2 cellular contexts compared by ENCODE assay signal in genomic region chr11:64856382-64857227, GRCh38.
A peak's percentile ranks its signal among the peaks of the same experiment; 100 is the strongest.
TF ChIP-seq lines count a peak whose summit lies in the region.

No MANE protein-coding gene starts in this region.

TF ChIP-seq in HepG2, 621 proteins besides CTCF, POLR2A, EP300 and RAD21 (continues in another document):
- TF ChIP-seq ZNF614 (CRISPR knock-in tag; IDR thresholded peaks at IDR 0.05; ENCODE audit: borderline replicate concordance) (peak; percentile 44; the same call in 1 of the 2 replicates), STAG1 (CRISPR knock-in tag; IDR thresholded peaks at IDR 0.05) (peak; percentile 19; the same call in 1 of the 2 replicates), GABPB1 (CRISPR knock-in tag; IDR thresholded peaks at IDR 0.05) (peak; percentile 72), ZNF879 (CRISPR knock-in tag; IDR thresholded peaks at IDR 0.05) (no peak), HMG20A (CRISPR knock-in tag; IDR thresholded peaks at IDR 0.05; ENCODE audit: borderline replicate concordance) (peak; percentile 16; the same call in 1 of the 2 replicates), ZNF18 (CRISPR knock-in tag; IDR thresholded peaks at IDR 0.05; ENCODE audit: insufficient replicate concordance) (peak; percentile 52), ATF3 (CRISPR knock-in tag; IDR thresholded peaks at IDR 0.05) (peak; percentile 43; the same call in 1 of the 2 replicates), ZBTB34 (CRISPR knock-in tag; IDR thresholded peaks at IDR 0.05) (no peak), ZBTB10 (CRISPR knock-in tag; IDR thresholded peaks at IDR 0.05; ENCODE audit: borderline replicate concordance) (no peak), ZBTB26 (CRISPR knock-in tag; IDR thresholded peaks at IDR 0.05; ENCODE audit: borderline replicate concordance) (peak; percentile 40; the same call in 1 of the 2 replicates), FOXA3 (CRISPR knock-in tag; IDR thresholded peaks at IDR 0.05) (peak; percentile 32; the same call in 1 of the 2 replicates)

TF ChIP-seq in GM23338, 12 proteins besides CTCF, POLR2A, EP300 and RAD21:
- TF ChIP-seq POLR2AphosphoS5 (IDR thresholded peaks at IDR 0.05; ENCODE audit: low read depth), result no peak
- no peak for TF ChIP-seq ZNF331 (CRISPR knock-in tag; IDR thresholded peaks at IDR 0.05; ENCODE audit: low read depth)
- TF ChIP-seq STAT1 (IDR thresholded peaks at IDR 0.05; ENCODE audit: unreplicated experiment), result no peak
- no peak for TF ChIP-seq ZNF114 (CRISPR knock-in tag; IDR thresholded peaks at IDR 0.05)
- TF ChIP-seq EZH2 (IDR thresholded peaks at IDR 0.05; ENCODE audit: low read depth, unreplicated experiment), result no peak
TF ChIP-seq in GM23338: peak in this region for 0.
